ENCODE assay signal across 9 cellular contexts in the genomic region with DNA sequence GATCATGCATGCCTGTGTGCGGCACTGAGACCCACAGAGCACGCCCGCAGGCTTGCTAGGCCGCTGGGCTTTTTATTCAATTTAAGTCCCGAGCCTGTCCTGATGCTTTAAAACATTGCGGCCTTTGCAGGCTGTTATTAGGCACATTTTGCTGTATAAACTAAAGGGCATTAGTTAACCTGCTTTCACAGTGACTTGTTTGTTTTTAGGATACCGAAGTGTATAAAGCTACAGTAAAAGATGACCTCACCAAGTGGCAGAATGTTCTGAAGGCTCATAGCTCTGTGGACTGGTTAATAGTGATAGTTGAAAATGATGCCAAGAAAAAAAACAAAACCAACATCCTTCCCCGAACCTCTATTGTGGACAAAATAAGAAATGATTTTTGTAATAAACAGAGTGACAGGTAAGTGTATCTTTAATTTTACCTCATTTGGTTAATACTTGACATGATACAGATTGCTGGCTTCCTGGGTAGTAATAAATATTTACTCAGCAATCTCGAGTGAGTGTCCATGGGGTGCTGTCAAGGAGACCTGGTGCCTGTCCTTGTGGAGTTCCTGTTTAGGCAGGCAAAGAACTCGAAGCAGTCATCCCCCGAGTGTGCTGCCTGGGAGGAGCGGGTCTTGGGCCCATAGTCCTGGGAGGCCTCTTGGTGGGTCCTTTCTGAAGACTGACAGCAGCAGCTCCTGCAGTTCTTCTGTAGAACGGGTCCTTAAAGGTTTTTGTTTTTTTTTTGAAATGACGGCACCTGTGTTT. TPM values are rescaled to one million over a fixed set of nuclear protein-coding genes. Genes with fewer than 3 reads are reported as not detected.
DNase-seq lines count a peak whose midpoint lies in the region; ATAC-seq, FAIRE-seq and TF ChIP-seq lines count a peak whose summit lies in the region.
"Had no signal": no experiment of that assay in that cellular context is flagged by ENCODE, and none has a peak within 500 bp of the region (broad histone marks: within the 10 kb centered on the region; RNA-seq: fewer than 3 reads in every experiment).

No MANE protein-coding gene starts in this region.

- H3K4me2 ChIP-seq in HepG2 (ENCODE audit: low read depth, low read length) = no peak overlapping the region

- TF ChIP-seq CTCF in right lobe of liver (IDR thresholded peaks at IDR 0.05) (no peak), HepG2 (CRISPR knock-in tag; IDR thresholded peaks at IDR 0.05) (no peak), coronary artery (IDR thresholded peaks at IDR 0.05) (no peak), mucosa of descending colon (IDR thresholded peaks at IDR 0.05) (no peak), uterus (IDR thresholded peaks at IDR 0.05) (no peak), A673 (conservative IDR thresholded peaks at IDR 0.05; ENCODE audit: low read depth, low read length) (no peak)

- DNase-seq in right lobe of liver (peak in 1 of 3 donors; percentile 37), HepG2 (ENCODE audit: low spot score) (no peak), coronary artery (ENCODE audit: low spot score) (peak; percentile 41), mucosa of descending colon (no peak), uterus (no peak), A673 (ENCODE audit: low spot score) (no peak), HuH-7 (ENCODE audit: low spot score) (no peak)
- DNase-seq: AML-193 had no signal

- H3K27ac ChIP-seq in right lobe of liver = peak overlapping the region in 1 of 3 donors; percentile 4
- H3K27ac ChIP-seq in HepG2 (ENCODE audit: extremely low read length, insufficient read depth, low read length) = no peak overlapping the region
- peak overlapping the region in 1 of 2 donors; percentile 59 for H3K27ac ChIP-seq in coronary artery
- peak overlapping the region; percentile 48 to 67 for H3K27ac ChIP-seq in uterus
- no peak overlapping the region for H3K27ac ChIP-seq in A673 (ENCODE audit: low read depth, low read length, poor library complexity, severe bottlenecking)

- H3K36me3 ChIP-seq in right lobe of liver (peaks cover 0 to 29% (median 4%) of the 10 kb centered on the region in 4 donors), HepG2 (replicated peaks in 1 of 2; ENCODE audit: control insufficient read depth in 1 of 2, insufficient read depth in 2 of 2, low read length in 2 of 2) (peaks cover 14 to 42% of the 10 kb centered on the region in 2 experiments), mucosa of descending colon (ENCODE audit: low read depth) (no peaks in the 10 kb centered on the region), uterus (no peaks in the 10 kb centered on the region), A673 (ENCODE audit: insufficient read depth, low read length, poor library complexity, severe bottlenecking) (peaks cover 12% of the 10 kb centered on the region)

- no peaks in the 10 kb centered on the region for H3K79me2 ChIP-seq in HepG2 (ENCODE audit: insufficient read depth, low read length)

- H3K4me3 ChIP-seq in right lobe of liver = no peak overlapping the region
- H3K4me3 ChIP-seq in HepG2 (replicated peaks in 1 of 3; ENCODE audit: insufficient read depth in 1 of 3, low read depth in 2 of 3, low read length in 3 of 3) = no peak overlapping the region
- peak overlapping the region; percentile 8 for H3K4me3 ChIP-seq in coronary artery
- no peak overlapping the region for H3K4me3 ChIP-seq in mucosa of descending colon
- H3K4me3 ChIP-seq in uterus = no peak overlapping the region
- no peak overlapping the region for H3K4me3 ChIP-seq in A673 (ENCODE audit: low read depth, low read length, poor library complexity, severe bottlenecking)

- POLR2A ChIA-PET in HepG2 (lab: Yijun Ruan, JAX) = no interaction called here
- POLR2A ChIA-PET in A673 (lab: Charles Lee; ENCODE audit: low non-redundant PET) = no interaction called here

- CTCF ChIA-PET in HepG2 (lab: Yijun Ruan, JAX; ENCODE audit: low intra/inter-chr PET ratio, low total read pairs) = no interaction called here
- CTCF ChIA-PET in A673 (lab: Charles Lee) = no interaction called here

- H3K9ac ChIP-seq in HepG2 (ENCODE audit: insufficient read depth, low read depth, low read length) = no peak overlapping the region

- intact Hi-C loops in right lobe of liver (cut with DNase I) = no loop called here
- intact Hi-C loops in HepG2 (cut with micrococcal nuclease; ENCODE audit: unreplicated experiment) = no loop called here
- intact Hi-C loops in mucosa of descending colon (cut with DNase I, micrococcal nuclease) = no loop called here
- intact Hi-C loops in uterus (cut with DNase I; ENCODE audit: low total_unique reads) = no loop called here
- intact Hi-C loops in A673 (cut with micrococcal nuclease; ENCODE audit: unreplicated experiment) = no loop called here

- TF ChIP-seq POLR2A in right lobe of liver (IDR thresholded peaks at IDR 0.05) (no peak), HepG2 (IDR thresholded peaks at IDR 0.05; ENCODE audit: insufficient read depth in 1 of 2, low read depth in 2 of 2, low read length in 2 of 2) (no peak), uterus (IDR thresholded peaks at IDR 0.05) (no peak)

- WGBS in right lobe of liver (ENCODE audit: insufficient coverage, low coverage, low lambda C conversion rate, missing lambda C conversion rate) = 66% methylated on average over 8 of the region's 14 CpGs
- WGBS in HepG2 (ENCODE audit: low lambda C conversion rate) = 88% methylated on average over 14 of the region's 14 CpGs

- TF ChIP-seq RAD21 in HepG2 (CRISPR knock-in tag; IDR thresholded peaks at IDR 0.05) = no peak

- TF ChIP-seq EP300 in HepG2 (IDR thresholded peaks at IDR 0.05; ENCODE audit: low read depth in 2 of 2, low read length in 2 of 2) (no peak), HepG2 (CRISPR knock-in tag; IDR thresholded peaks at IDR 0.05; ENCODE audit: borderline replicate concordance) (no peak)

- in situ Hi-C loops in HepG2 (cut with HindIII; ENCODE audit: extremely low pct_ligation_motif_present, low pct_unique_long_range_greater_than_20kb) = no loop called here

- H3K27me3 ChIP-seq in right lobe of liver (no peaks in the 10 kb centered on the region), HepG2 (ENCODE audit: control insufficient read depth in 1 of 2, insufficient read depth in 2 of 2, low read length in 2 of 2) (no peaks in the 10 kb centered on the region), uterus (no peaks in the 10 kb centered on the region), A673 (replicated peaks; ENCODE audit: insufficient read depth, low read depth, low read length, poor library complexity) (no peaks in the 10 kb centered on the region)

- H3K4me1 ChIP-seq in right lobe of liver = peaks cover 0 to 15% (median 6%) of the 10 kb centered on the region in 4 donors
- 0 out of 2 replicates have a peak, but pooled peaks cover 8% of the 10 kb centered on the region for H3K4me1 ChIP-seq in HepG2 (ENCODE audit: insufficient read depth, low read length)
- H3K4me1 ChIP-seq in mucosa of descending colon (ENCODE audit: low read depth) = peaks cover 6% of the 10 kb centered on the region
- H3K4me1 ChIP-seq in uterus = no peaks in the 10 kb centered on the region
- no peaks in the 10 kb centered on the region for H3K4me1 ChIP-seq in A673 (ENCODE audit: insufficient read depth, low read length, poor library complexity, severe bottlenecking)

- FAIRE-seq in HepG2 (lab: Jason Lieb, UNC) = no peak

- BruUV-seq in HepG2 (replicated peaks; lab: Mats Ljungman, UMichigan) (no TSS peak), A673 (replicated peaks; lab: Mats Ljungman, UMichigan) (no TSS peak)

- H2AFZ ChIP-seq in HepG2 (ENCODE audit: low read length) = no peak overlapping the region

- ATAC-seq in right lobe of liver = peak; percentile 20 to 64 (median 42)
- no peak for ATAC-seq in HepG2
- peak; percentile 26 for ATAC-seq in mucosa of descending colon
- ATAC-seq in GM18868 (IDR thresholded peaks at IDR 0.05; ENCODE audit: unreplicated experiment) = no peak

- H3K9me3 ChIP-seq in right lobe of liver (no peaks in the 10 kb centered on the region), HepG2 (ENCODE audit: low read length) (no peaks in the 10 kb centered on the region), mucosa of descending colon (no peaks in the 10 kb centered on the region), uterus (no peaks in the 10 kb centered on the region), A673 (ENCODE audit: low read depth, low read length, poor library complexity, severe bottlenecking) (no peaks in the 10 kb centered on the region)

- H4K20me1 ChIP-seq in HepG2 (ENCODE audit: insufficient read depth, low read length) = no peaks in the 10 kb centered on the region

RNA-seq across cellular contexts. Expression of gene TRAPPC10, which starts 40.1 kb away (rescaled TPM):
- total RNA-seq in right lobe of liver (10 to 100 TPM; 15.4 to 25.6 (median 18.4) TPM), HepG2 (2016; rRNA removed; fragmentation: Illumina TruSeq; extraction: Trizol) (15.2 and 16.5 TPM in 2 replicates), mucosa of descending colon (10 to 100 TPM; 57.7 to 86.8 (median 61.9) TPM), uterus (10 to 100 TPM in 3 of 4 donors, 1 to 10 TPM in 1; 3.8 to 45.2 (median 22.9) TPM), A673 (2021) (46.6 and 51.4 TPM in 2 replicates)
- total RNA-seq in HepG2 (2016; cell fraction: cytosol; rRNA removed; fragmentation: Illumina TruSeq; extraction: Trizol; ENCODE audit: low read depth) = 16.6 and 17.0 TPM in 2 replicates
- total RNA-seq in HepG2 (2016; cell fraction: insoluble cytoplasmic fraction; rRNA removed; fragmentation: Illumina TruSeq; extraction: Trizol) = 12.6 and 17.1 TPM in 2 replicates
- total RNA-seq in HepG2 (2016; cell fraction: membrane; rRNA removed; fragmentation: Illumina TruSeq; extraction: Trizol) = 18.2 and 18.5 TPM in 2 replicates
- total RNA-seq in HepG2 (2016; cell fraction: nucleus; rRNA removed; fragmentation: Illumina TruSeq; extraction: Trizol) = 25.8 and 26.3 TPM in 2 replicates
- 10.6 TPM in 2 replicates for polyA plus RNA-seq in HepG2 (2011; rRNA removed)
- polyA plus RNA-seq in HepG2 (2011; cell fraction: cytosol; rRNA removed) = 6.4 and 7.4 TPM in 2 replicates
- 33.8 and 34.4 TPM in 2 replicates for polyA plus RNA-seq in HepG2 (2011; cell fraction: nucleus; rRNA removed)
- polyA plus RNA-seq in HepG2 (2012) = 9.8 and 12.7 TPM in 2 replicates
- 12.1 and 12.5 TPM in 2 replicates for polyA plus RNA-seq in HepG2 (2016; cell fraction: cytosol; fragmentation: Illumina TruSeq; extraction: Trizol; ENCODE audit: low read depth)
- 9.5 and 11.9 TPM in 2 replicates for polyA plus RNA-seq in HepG2 (2016; cell fraction: insoluble cytoplasmic fraction; fragmentation: Illumina TruSeq; extraction: Trizol; ENCODE audit: low read depth)
- polyA plus RNA-seq in HepG2 (2016; cell fraction: membrane; fragmentation: Illumina TruSeq; extraction: Trizol; ENCODE audit: low read depth) = 10.0 and 10.8 TPM in 2 replicates
- 30.3 and 54.6 TPM in 2 replicates for polyA plus RNA-seq in HepG2 (2016; cell fraction: nucleus; fragmentation: Illumina TruSeq; extraction: Trizol; ENCODE audit: insufficient read depth, low read depth)
- polyA minus RNA-seq in HepG2 (2011; rRNA and poly(A)+ RNA removed; ENCODE audit: low replicate concordance) = 19.6 and 41.6 TPM in 2 replicates
- 6.8 and 7.4 TPM in 2 replicates for polyA minus RNA-seq in HepG2 (2011; cell fraction: cytosol; rRNA and poly(A)+ RNA removed)
- polyA minus RNA-seq in HepG2 (2011; cell fraction: nucleus; rRNA and poly(A)+ RNA removed) = 27.6 and 28.3 TPM in 2 replicates

RNA-seq across cellular contexts. Expression of gene PWP2, which starts 54.9 kb away (rescaled TPM):
- total RNA-seq in right lobe of liver (1 to 10 TPM in 5 of 6 experiments, under 1 TPM in 1; 0.93 to 7.5 (median 3.0) TPM), HepG2 (2016; rRNA removed; fragmentation: Illumina TruSeq; extraction: Trizol) (17.0 and 17.7 TPM in 2 replicates), mucosa of descending colon (10 to 100 TPM in 1 of 3 donors, 1 to 10 TPM in 2; 3.0 to 10.4 (median 4.5) TPM), uterus (1 to 10 TPM in 3 of 4 donors, not detected in 1; 5.2 to 9.1 (median 6.5) TPM), A673 (2021) (10.1 and 13.0 TPM in 2 replicates)
- total RNA-seq in HepG2 (2016; cell fraction: cytosol; rRNA removed; fragmentation: Illumina TruSeq; extraction: Trizol; ENCODE audit: low read depth) = 3.0 and 3.7 TPM in 2 replicates
- total RNA-seq in HepG2 (2016; cell fraction: insoluble cytoplasmic fraction; rRNA removed; fragmentation: Illumina TruSeq; extraction: Trizol) = 19.8 TPM in 2 replicates
- total RNA-seq in HepG2 (2016; cell fraction: membrane; rRNA removed; fragmentation: Illumina TruSeq; extraction: Trizol) = 4.1 and 5.3 TPM in 2 replicates
- 10.7 and 12.9 TPM in 2 replicates for total RNA-seq in HepG2 (2016; cell fraction: nucleus; rRNA removed; fragmentation: Illumina TruSeq; extraction: Trizol)
- polyA plus RNA-seq in HepG2 (2011; rRNA removed) = 7.7 and 9.6 TPM in 2 replicates
- polyA plus RNA-seq in HepG2 (2011; cell fraction: cytosol; rRNA removed) = 8.8 and 8.9 TPM in 2 replicates
- 16.7 and 17.7 TPM in 2 replicates for polyA plus RNA-seq in HepG2 (2011; cell fraction: nucleus; rRNA removed)
- polyA plus RNA-seq in HepG2 (2012) = 7.5 and 10.4 TPM in 2 replicates
- polyA plus RNA-seq in HepG2 (2016; cell fraction: cytosol; fragmentation: Illumina TruSeq; extraction: Trizol; ENCODE audit: low read depth) = 0.66 and 0.87 TPM in 2 replicates
- polyA plus RNA-seq in HepG2 (2016; cell fraction: insoluble cytoplasmic fraction; fragmentation: Illumina TruSeq; extraction: Trizol; ENCODE audit: low read depth) = 9.5 and 12.0 TPM in 2 replicates
- 0.99 and 1.2 TPM in 2 replicates for polyA plus RNA-seq in HepG2 (2016; cell fraction: membrane; fragmentation: Illumina TruSeq; extraction: Trizol; ENCODE audit: low read depth)
- polyA plus RNA-seq in HepG2 (2016; cell fraction: nucleus; fragmentation: Illumina TruSeq; extraction: Trizol; ENCODE audit: insufficient read depth, low read depth) = 13.3 and 15.6 TPM in 2 replicates
- polyA minus RNA-seq in HepG2 (2011; rRNA and poly(A)+ RNA removed; ENCODE audit: low replicate concordance) = 18.7 and 28.7 TPM in 2 replicates
- polyA minus RNA-seq in HepG2 (2011; cell fraction: cytosol; rRNA and poly(A)+ RNA removed) = 6.6 and 6.7 TPM in 2 replicates
- polyA minus RNA-seq in HepG2 (2011; cell fraction: nucleus; rRNA and poly(A)+ RNA removed) = 12.1 and 13.9 TPM in 2 replicates

Comparison
In these comparisons a context has a peak if more than half of its experiments do, and no peak if none do; other contexts are left out.
1. ATAC-seq: peak in right lobe of liver (4 of 4) and mucosa of descending colon (single experiment); none in HepG2 (single experiment) and GM18868 (single experiment).
2. H3K27ac ChIP-seq: peak in uterus (2 of 2); none in HepG2 (single experiment) and A673 (single experiment).